In the genomic region with DNA sequence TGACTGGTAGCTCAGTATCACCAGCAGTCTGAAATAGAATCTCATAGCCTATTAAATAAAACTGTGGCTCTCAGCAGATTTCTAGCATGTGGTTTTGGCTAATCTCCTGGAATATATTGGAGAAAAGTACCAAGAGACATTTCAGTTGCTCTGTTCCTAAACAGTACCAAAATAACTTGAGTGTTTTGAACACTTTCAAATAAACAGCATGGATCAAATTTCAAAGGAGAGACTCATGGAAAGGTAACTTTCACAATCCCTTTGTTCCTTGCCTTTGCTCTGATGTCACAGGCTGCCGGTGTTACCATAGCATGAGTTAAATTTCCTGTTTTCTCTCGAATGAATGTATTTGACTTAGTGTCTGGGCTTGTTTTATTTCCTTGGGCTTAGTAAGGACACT, we compare ENCODE assay signal across 1 cellular context.
TF ChIP-seq lines count a peak whose summit lies in the region.

No MANE protein-coding gene starts in this region.

TF ChIP-seq in SK-N-SH, 30 proteins besides CTCF, POLR2A, EP300 and RAD21 (continued from another document):
- TF ChIP-seq MXI1 (IDR thresholded peaks at IDR 0.05; ENCODE audit: low read depth, low read length) (no peak), TEAD4 (IDR thresholded peaks at IDR 0.05; ENCODE audit: borderline replicate concordance, insufficient read depth) (no peak), TCF12 (IDR thresholded peaks at IDR 0.05) (no peak), CHD2 (IDR thresholded peaks at IDR 0.05; ENCODE audit: low read length, partially characterized antibody) (no peak), GABPA (IDR thresholded peaks at IDR 0.05; ENCODE audit: low read depth) (no peak), FOXM1 (IDR thresholded peaks at IDR 0.05; ENCODE audit: low read depth) (no peak), TAF1 (IDR thresholded peaks at IDR 0.05; ENCODE audit: borderline replicate concordance, low read depth, low read length) (no peak), GATA2 (CRISPR knock-in tag; IDR thresholded peaks at IDR 0.05) (no peak)
